ENCODE assay signal across 13 cellular contexts in genomic region chr11:3222941-3223905, GRCh38. TPM values are rescaled to one million over a fixed set of nuclear protein-coding genes. Genes with fewer than 3 reads are reported as not detected.
DNase-seq lines count a peak whose midpoint lies in the region; TF ChIP-seq lines count a peak whose summit lies in the region.
"Had no signal": no experiment of that assay in that cellular context is flagged by ENCODE, and none has a peak within 500 bp of the region (broad histone marks: within the 10 kb centered on the region; RNA-seq: fewer than 3 reads in every experiment).

No MANE protein-coding gene starts in this region.

- H3K9me3 ChIP-seq in BLaER1 treated with 17β-estradiol and CSF1 and Interleukin-3, amounts not matched to agents 10 nM and 100 nM (replicated peaks in 1 of 11) = no peaks in the 10 kb centered on the region
- H3K9me3 ChIP-seq in suprapubic skin = no peaks in the 10 kb centered on the region
- H3K9me3 ChIP-seq: right atrium auricular region had no signal

- TF ChIP-seq CTCF in NB4 (IDR thresholded peaks at IDR 0.05; ENCODE audit: low read depth, low read length) (no peak), glutamatergic neuron (IDR thresholded peaks at IDR 0.05; ENCODE audit: partially characterized antibody, unreplicated experiment) (no peak), suprapubic skin (IDR thresholded peaks at IDR 0.05) (no peak)

- peaks cover 5% of the 10 kb centered on the region for H3K9me3 Mint-ChIP-seq in glutamatergic neuron (ENCODE audit: unreplicated experiment)

- no peak overlapping the region for H3K27ac ChIP-seq in BLaER1 treated with 17β-estradiol and CSF1 and Interleukin-3, amounts not matched to agents 10 nM and 100 nM
- H3K27ac ChIP-seq in suprapubic skin = no peak overlapping the region
- H3K27ac ChIP-seq: foreskin keratinocyte, right atrium auricular region had no signal

- no peak for TF ChIP-seq EP300 in suprapubic skin (IDR thresholded peaks at IDR 0.05)

- H3K4me3 Mint-ChIP-seq in glutamatergic neuron (ENCODE audit: unreplicated experiment) = peak overlapping the region; percentile 38

- H3K36me3 Mint-ChIP-seq in glutamatergic neuron (ENCODE audit: unreplicated experiment) = no peaks in the 10 kb centered on the region

- H3K9ac ChIP-seq in BLaER1 treated with 17β-estradiol and CSF1 and Interleukin-3, amounts not matched to agents 10 nM and 100 nM = peak overlapping the region in 2 of 11 experiments; percentile 9 to 31; a peak in 2 of 22 replicates

- H3K4me1 ChIP-seq in BLaER1 treated with 17β-estradiol and CSF1 and Interleukin-3, amounts not matched to agents 10 nM and 100 nM = peaks cover 53 to 94% (median 74%) of the 10 kb centered on the region in 10 experiments
- peaks cover 13% of the 10 kb centered on the region for H3K4me1 ChIP-seq in suprapubic skin
- H3K4me1 ChIP-seq: foreskin keratinocyte, right atrium auricular region had no signal

- peaks cover 14% of the 10 kb centered on the region for H3K4me1 Mint-ChIP-seq in glutamatergic neuron (ENCODE audit: low read depth, unreplicated experiment)

- H3K27me3 ChIP-seq in BLaER1 treated with 17β-estradiol and CSF1 and Interleukin-3, amounts not matched to agents 10 nM and 100 nM = peaks cover 0 to 28% (median 0%) of the 10 kb centered on the region in 11 experiments; a peak in 8 of 22 replicates
- peaks cover 59% of the 10 kb centered on the region for H3K27me3 ChIP-seq in suprapubic skin
- H3K27me3 ChIP-seq: right atrium auricular region had no signal

- no peaks in the 10 kb centered on the region for H3K36me3 ChIP-seq in BLaER1 treated with 17β-estradiol and CSF1 and Interleukin-3, amounts not matched to agents 10 nM and 100 nM
- no peaks in the 10 kb centered on the region for H3K36me3 ChIP-seq in suprapubic skin
- H3K36me3 ChIP-seq: right atrium auricular region had no signal

- DNase-seq in AG08396 (ENCODE audit: low spot score) (peak; percentile 7), NB4 (ENCODE audit: low read depth) (peak; percentile 85), glutamatergic neuron (no peak), HT-29 (ENCODE audit: low spot score) (no peak), suprapubic skin (ENCODE audit: low spot score in 2 of 2) (no peak), inferior parietal cortex (ENCODE audit: extremely low spot score) (no peak)
- DNase-seq: foreskin keratinocyte, NCI-H1436, NCI-H748 treated with DMSO at 0.1 percent for 48 hours had no signal

- H3K4me2 ChIP-seq in BLaER1 treated with 17β-estradiol and CSF1 and Interleukin-3, amounts not matched to agents 10 nM and 100 nM = peak overlapping the region; percentile 51 to 93 (median 79)

- H4K20me1 ChIP-seq in BLaER1 treated with 17β-estradiol and CSF1 and Interleukin-3, amounts not matched to agents 10 nM and 100 nM = peaks cover 0 to 26% (median 0%) of the 10 kb centered on the region in 11 experiments; a peak in 4 of 22 replicates

- 82% methylated on average over 14 of the region's 36 CpGs for WGBS in suprapubic skin

- H3K27ac Mint-ChIP-seq in glutamatergic neuron (ENCODE audit: unreplicated experiment) = no peak overlapping the region

- peaks cover 3% of the 10 kb centered on the region for H3K27me3 Mint-ChIP-seq in glutamatergic neuron (ENCODE audit: unreplicated experiment)

- no peak for TF ChIP-seq POLR2A in NB4 (IDR thresholded peaks at IDR 0.05; ENCODE audit: extremely low read depth, insufficient read length)
- TF ChIP-seq POLR2A in suprapubic skin (IDR thresholded peaks at IDR 0.05) = no peak

- no peak overlapping the region for H3K4me3 ChIP-seq in BLaER1 treated with 17β-estradiol and CSF1 and Interleukin-3, amounts not matched to agents 10 nM and 100 nM
- H3K4me3 ChIP-seq in NB4 (ENCODE audit: low read depth, low read length) = no peak overlapping the region
- no peak overlapping the region for H3K4me3 ChIP-seq in suprapubic skin
- H3K4me3 ChIP-seq: right atrium auricular region had no signal

RNA-seq across cellular contexts. Expression of gene MRGPRG, which starts 4.6 kb away (rescaled TPM):
- not detected for total RNA-seq in glutamatergic neuron (ENCODE audit: unreplicated experiment)
- total RNA-seq in HT-29 (2014; rRNA removed; shearing (Covaris generic)) = not detected in 2 replicates
- total RNA-seq in suprapubic skin = not detected
- total RNA-seq: cardiac septum, foreskin keratinocyte, lung microvascular endothelial cell, right atrium auricular region had no signal

RNA-seq across cellular contexts. Expression of gene MRGPRE, which starts 9.0 kb away (rescaled TPM):
- total RNA-seq in glutamatergic neuron (ENCODE audit: unreplicated experiment) (1.0 TPM), suprapubic skin (under 1 TPM in 1 of 4 donors, not detected in 3; 0.47 TPM)
- 0.36 TPM in 1 of 2 replicates, not detected in the other for total RNA-seq in HT-29 (2014; rRNA removed; shearing (Covaris generic))
- total RNA-seq: foreskin keratinocyte, lung microvascular endothelial cell, right atrium auricular region had no signal

RNA-seq across cellular contexts. Expression of gene OSBPL5, which starts 58.1 kb away (rescaled TPM):
- total RNA-seq in glutamatergic neuron (ENCODE audit: unreplicated experiment) = 115 TPM
- 93.1 and 106 TPM in 2 replicates for total RNA-seq in HT-29 (2014; rRNA removed; shearing (Covaris generic))
- 10 to 100 TPM; 43.4 to 75.2 (median 56.8) TPM for total RNA-seq in suprapubic skin

Comparison
In these comparisons a context has a peak if more than half of its experiments do, and no peak if none do; other contexts are left out.
1. DNase-seq: peak in AG08396 (single experiment) and NB4 (single experiment); none in glutamatergic neuron (single experiment), HT-29 (single experiment), suprapubic skin (0 of 2) and inferior parietal cortex (single experiment).